Comparison of ENCODE assay signal across 1 cellular context in the genomic region with DNA sequence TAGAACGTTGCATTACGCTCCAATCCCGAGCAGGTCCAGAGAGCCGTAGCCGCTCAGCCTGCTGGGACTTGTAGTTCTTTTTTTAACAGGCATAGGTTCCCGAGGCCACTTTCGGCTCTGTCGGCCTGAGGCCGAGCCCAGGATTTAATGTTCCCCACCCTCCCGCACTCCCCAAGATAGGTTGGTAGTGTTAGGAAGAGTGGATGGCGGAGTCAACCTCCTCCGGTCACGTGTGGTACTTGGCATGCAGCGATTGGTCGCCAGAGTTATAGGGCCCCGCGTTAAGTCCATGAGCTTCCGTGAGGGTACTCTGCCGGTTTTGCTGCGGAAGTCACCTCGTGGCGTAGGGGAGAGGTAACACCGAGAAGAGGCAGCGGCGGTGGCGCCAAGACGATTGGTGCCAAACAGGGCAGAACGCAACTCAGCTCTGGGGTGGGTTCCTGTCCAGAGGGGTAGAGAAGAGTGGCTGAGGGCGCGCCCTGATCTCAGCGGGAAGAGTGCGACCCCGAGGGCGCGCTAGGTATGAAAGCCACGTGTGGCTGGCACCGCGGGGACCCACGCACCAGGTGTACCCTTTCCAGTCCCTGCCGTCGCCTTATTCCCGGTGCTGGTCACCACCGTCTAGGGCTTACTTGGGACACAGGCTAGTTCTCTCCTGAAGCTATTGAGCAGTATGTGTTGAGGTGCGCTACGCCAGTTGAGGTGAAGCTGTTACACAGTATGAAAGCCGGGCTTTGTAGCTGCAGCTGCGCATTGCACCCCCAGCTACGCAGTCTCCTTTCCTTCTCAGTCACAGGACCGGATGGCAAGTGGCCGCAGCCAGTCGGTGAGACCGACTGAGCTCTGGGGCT.
A peak's percentile ranks its signal among the peaks of the same experiment; 100 is the strongest.
TF ChIP-seq lines count a peak whose summit lies in the region.

No MANE protein-coding gene starts in this region.

TF ChIP-seq in HepG2, 621 proteins besides CTCF, POLR2A, EP300 and RAD21 (continued from another document and continues in another):
- TF ChIP-seq, protein P1, sequence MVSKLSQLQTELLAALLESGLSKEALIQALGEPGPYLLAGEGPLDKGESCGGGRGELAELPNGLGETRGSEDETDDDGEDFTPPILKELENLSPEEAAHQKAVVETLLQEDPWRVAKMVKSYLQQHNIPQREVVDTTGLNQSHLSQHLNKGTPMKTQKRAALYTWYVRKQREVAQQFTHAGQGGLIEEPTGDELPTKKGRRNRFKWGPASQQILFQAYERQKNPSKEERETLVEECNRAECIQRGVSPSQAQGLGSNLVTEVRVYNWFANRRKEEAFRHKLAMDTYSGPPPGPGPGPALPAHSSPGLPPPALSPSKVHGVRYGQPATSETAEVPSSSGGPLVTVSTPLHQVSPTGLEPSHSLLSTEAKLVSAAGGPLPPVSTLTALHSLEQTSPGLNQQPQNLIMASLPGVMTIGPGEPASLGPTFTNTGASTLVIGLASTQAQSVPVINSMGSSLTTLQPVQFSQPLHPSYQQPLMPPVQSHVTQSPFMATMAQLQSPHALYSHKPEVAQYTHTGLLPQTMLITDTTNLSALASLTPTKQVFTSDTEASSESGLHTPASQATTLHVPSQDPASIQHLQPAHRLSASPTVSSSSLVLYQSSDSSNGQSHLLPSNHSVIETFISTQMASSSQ (IDR thresholded peaks at IDR 0.05; ENCODE audit: low read depth) = no peak
- TF ChIP-seq, protein P1 (CRISPR knock-in tag; IDR thresholded peaks at IDR 0.05; ENCODE audit: borderline replicate concordance) = peak; percentile 33; the same call in 1 of the 2 replicates
- TF ChIP-seq, protein P2, sequence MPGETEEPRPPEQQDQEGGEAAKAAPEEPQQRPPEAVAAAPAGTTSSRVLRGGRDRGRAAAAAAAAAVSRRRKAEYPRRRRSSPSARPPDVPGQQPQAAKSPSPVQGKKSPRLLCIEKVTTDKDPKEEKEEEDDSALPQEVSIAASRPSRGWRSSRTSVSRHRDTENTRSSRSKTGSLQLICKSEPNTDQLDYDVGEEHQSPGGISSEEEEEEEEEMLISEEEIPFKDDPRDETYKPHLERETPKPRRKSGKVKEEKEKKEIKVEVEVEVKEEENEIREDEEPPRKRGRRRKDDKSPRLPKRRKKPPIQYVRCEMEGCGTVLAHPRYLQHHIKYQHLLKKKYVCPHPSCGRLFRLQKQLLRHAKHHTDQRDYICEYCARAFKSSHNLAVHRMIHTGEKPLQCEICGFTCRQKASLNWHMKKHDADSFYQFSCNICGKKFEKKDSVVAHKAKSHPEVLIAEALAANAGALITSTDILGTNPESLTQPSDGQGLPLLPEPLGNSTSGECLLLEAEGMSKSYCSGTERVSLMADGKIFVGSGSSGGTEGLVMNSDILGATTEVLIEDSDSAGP (CRISPR knock-in tag; IDR thresholded peaks at IDR 0.05; ENCODE audit: borderline replicate concordance) = no peak
- TF ChIP-seq HMGXB4 (CRISPR knock-in tag; IDR thresholded peaks at IDR 0.05; ENCODE audit: borderline replicate concordance in 1 of 2, low read depth in 1 of 2) (peak in 1 of 2 experiments; percentile 43; a peak in 1 of 4 replicates), NCOA5 (CRISPR knock-in tag; IDR thresholded peaks at IDR 0.05) (no peak), ZNF142 (CRISPR knock-in tag; IDR thresholded peaks at IDR 0.05) (peak; percentile 47; the same call in 1 of the 2 replicates), PITX1 (CRISPR knock-in tag; IDR thresholded peaks at IDR 0.05) (peak; percentile 62), SUZ12 (IDR thresholded peaks at IDR 0.05; ENCODE audit: low read depth, low read length) (peak; percentile 54), PAX8 (CRISPR knock-in tag; IDR thresholded peaks at IDR 0.05; ENCODE audit: borderline replicate concordance) (peak; percentile 50; the same call in 1 of the 2 replicates), KDM5A (IDR thresholded peaks at IDR 0.05; ENCODE audit: borderline replicate concordance, low read length) (peak; percentile 9; the same call in 1 of the 2 replicates), ARNT2 (CRISPR knock-in tag; IDR thresholded peaks at IDR 0.05; ENCODE audit: low read depth) (peak; percentile 20; the same call in 1 of the 2 replicates), HCFC1 (IDR thresholded peaks at IDR 0.05; ENCODE audit: low read depth, low read length) (peak; percentile 78), MXI1 (IDR thresholded peaks at IDR 0.05; ENCODE audit: borderline replicate concordance, low read depth, low read length) (peak; percentile 41; the same call in 2 of the 3 replicates), ZNF781 (CRISPR knock-in tag; IDR thresholded peaks at IDR 0.05; ENCODE audit: borderline replicate concordance, not compliant biosample characterization) (peak; percentile 19), HNRNPK (IDR thresholded peaks at IDR 0.05; ENCODE audit: low read depth, low read length, poor library complexity, severe bottlenecking) (no peak), RBFOX2 (IDR thresholded peaks at IDR 0.05; ENCODE audit: low read depth, low read length) (peak; percentile 74), ZNF343 (CRISPR knock-in tag; IDR thresholded peaks at IDR 0.05) (0 out of 2 replicates have a peak, but pooled peaks have one; percentile 50), ZNF33B (CRISPR knock-in tag; IDR thresholded peaks at IDR 0.05) (0 out of 2 replicates have a peak, but pooled peaks have one; percentile 25), NR2C2 (CRISPR knock-in tag; IDR thresholded peaks at IDR 0.05; ENCODE audit: borderline replicate concordance) (0 out of 2 replicates have a peak, but pooled peaks have one; percentile 25), MEF2D (CRISPR knock-in tag; IDR thresholded peaks at IDR 0.05) (peak; percentile 47; the same call in 1 of the 2 replicates), ZFY (CRISPR knock-in tag; IDR thresholded peaks at IDR 0.05) (peak; percentile 36; the same call in 1 of the 2 replicates)
- TF ChIP-seq, protein P3, sequence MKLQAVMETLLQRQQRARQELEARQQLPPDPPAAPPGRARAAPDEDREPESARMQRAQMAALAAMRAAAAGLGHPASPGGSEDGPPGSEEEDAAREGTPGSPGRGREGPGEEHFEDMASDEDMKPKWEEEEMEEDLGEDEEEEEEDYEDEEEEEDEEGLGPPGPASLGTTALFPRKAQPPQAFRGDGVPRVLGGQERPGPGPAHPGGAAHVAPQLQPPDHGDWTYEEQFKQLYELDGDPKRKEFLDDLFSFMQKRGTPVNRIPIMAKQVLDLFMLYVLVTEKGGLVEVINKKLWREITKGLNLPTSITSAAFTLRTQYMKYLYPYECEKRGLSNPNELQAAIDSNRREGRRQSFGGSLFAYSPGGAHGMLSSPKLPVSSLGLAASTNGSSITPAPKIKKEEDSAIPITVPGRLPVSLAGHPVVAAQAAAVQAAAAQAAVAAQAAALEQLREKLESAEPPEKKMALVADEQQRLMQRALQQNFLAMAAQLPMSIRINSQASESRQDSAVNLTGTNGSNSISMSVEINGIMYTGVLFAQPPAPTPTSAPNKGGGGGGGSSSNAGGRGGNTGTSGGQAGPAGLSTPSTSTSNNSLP (IDR thresholded peaks at IDR 0.05; ENCODE audit: low read depth, low read length) = no peak
- TF ChIP-seq, protein P4, sequence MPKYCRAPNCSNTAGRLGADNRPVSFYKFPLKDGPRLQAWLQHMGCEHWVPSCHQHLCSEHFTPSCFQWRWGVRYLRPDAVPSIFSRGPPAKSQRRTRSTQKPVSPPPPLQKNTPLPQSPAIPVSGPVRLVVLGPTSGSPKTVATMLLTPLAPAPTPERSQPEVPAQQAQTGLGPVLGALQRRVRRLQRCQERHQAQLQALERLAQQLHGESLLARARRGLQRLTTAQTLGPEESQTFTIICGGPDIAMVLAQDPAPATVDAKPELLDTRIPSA (CRISPR knock-in tag; IDR thresholded peaks at IDR 0.05; ENCODE audit: borderline replicate concordance) = no peak
- TF ChIP-seq, protein P5, sequence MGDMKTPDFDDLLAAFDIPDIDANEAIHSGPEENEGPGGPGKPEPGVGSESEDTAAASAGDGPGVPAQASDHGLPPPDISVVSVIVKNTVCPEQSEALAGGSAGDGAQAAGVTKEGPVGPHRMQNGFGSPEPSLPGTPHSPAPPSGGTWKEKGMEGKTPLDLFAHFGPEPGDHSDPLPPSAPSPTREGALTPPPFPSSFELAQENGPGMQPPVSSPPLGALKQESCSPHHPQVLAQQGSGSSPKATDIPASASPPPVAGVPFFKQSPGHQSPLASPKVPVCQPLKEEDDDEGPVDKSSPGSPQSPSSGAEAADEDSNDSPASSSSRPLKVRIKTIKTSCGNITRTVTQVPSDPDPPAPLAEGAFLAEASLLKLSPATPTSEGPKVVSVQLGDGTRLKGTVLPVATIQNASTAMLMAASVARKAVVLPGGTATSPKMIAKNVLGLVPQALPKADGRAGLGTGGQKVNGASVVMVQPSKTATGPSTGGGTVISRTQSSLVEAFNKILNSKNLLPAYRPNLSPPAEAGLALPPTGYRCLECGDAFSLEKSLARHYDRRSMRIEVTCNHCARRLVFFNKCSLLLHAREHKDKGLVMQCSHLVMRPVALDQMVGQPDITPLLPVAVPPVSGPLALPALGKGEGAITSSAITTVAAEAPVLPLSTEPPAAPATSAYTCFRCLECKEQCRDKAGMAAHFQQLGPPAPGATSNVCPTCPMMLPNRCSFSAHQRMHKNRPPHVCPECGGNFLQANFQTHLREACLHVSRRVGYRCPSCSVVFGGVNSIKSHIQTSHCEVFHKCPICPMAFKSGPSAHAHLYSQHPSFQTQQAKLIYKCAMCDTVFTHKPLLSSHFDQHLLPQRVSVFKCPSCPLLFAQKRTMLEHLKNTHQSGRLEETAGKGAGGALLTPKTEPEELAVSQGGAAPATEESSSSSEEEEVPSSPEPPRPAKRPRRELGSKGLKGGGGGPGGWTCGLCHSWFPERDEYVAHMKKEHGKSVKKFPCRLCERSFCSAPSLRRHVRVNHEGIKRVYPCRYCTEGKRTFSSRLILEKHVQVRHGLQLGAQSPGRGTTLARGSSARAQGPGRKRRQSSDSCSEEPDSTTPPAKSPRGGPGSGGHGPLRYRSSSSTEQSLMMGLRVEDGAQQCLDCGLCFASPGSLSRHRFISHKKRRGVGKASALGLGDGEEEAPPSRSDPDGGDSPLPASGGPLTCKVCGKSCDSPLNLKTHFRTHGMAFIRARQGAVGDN (CRISPR knock-in tag; IDR thresholded peaks at IDR 0.05) = peak; percentile 93
